12 cellular contexts compared by ENCODE assay signal in the genomic region with DNA sequence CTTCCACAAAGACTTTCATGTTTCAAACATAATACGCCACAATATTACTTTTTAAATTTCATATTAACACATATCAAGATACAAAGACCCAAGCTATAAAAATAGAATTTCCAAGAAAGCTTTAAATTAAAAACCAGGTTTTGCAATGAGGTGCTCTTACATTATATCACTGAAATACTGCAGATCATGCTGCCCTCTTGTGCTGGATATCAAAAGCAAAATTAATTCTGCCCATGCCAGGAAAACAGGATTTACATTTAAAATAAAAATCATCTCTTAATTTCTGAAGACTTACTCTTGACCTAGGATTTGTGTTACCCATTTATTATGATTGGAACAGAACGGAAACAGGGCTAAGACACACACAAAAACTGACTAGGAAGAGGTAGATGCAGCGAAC.
DNase-seq lines count a peak whose midpoint lies in the region; ATAC-seq and TF ChIP-seq lines count a peak whose summit lies in the region.
"Had no signal": no experiment of that assay in that cellular context is flagged by ENCODE, and none has a peak within 500 bp of the region (broad histone marks: within the 10 kb centered on the region; RNA-seq: fewer than 3 reads in every experiment).

No MANE protein-coding gene starts in this region.

- H3K4me1 Mint-ChIP-seq in activated CD4-positive, alpha-beta memory T cell treated with anti-CD3 and anti-CD28 coated beads, Interleukin-2, amount 10 ng/mL, durations not matched to agents 7 days and 5 days = peaks cover 7% of the 10 kb centered on the region
- H3K4me1 Mint-ChIP-seq: activated naive CD8-positive, alpha-beta T cell treated with anti-CD3 and anti-CD28 coated beads, Interleukin-2, amount 10 ng/mL, durations not matched to agents 7 days and 5 days had no signal

- POLR2A ChIA-PET in activated CD4-positive, alpha-beta memory T cell treated with anti-CD3 and anti-CD28 coated beads, Interleukin-2, amount 10 ng/mL, durations not matched to agents 7 days and 5 days (lab: Charles Lee) = no interaction called here

- H2AFZ ChIP-seq in osteoblast (ENCODE audit: low read length) = no peak overlapping the region

- no peaks in the 10 kb centered on the region for H3K36me3 ChIP-seq in osteoblast (ENCODE audit: insufficient read depth, low read length)
- H3K36me3 ChIP-seq: HAP-1, neutrophil had no signal

- no peak overlapping the region for H3K4me3 Mint-ChIP-seq in activated CD4-positive, alpha-beta memory T cell treated with anti-CD3 and anti-CD28 coated beads, Interleukin-2, amount 10 ng/mL, durations not matched to agents 7 days and 5 days
- H3K4me3 Mint-ChIP-seq: activated naive CD8-positive, alpha-beta T cell treated with anti-CD3 and anti-CD28 coated beads, Interleukin-2, amount 10 ng/mL, durations not matched to agents 7 days and 5 days had no signal

- no peak overlapping the region for H3K27ac Mint-ChIP-seq in activated CD4-positive, alpha-beta memory T cell treated with anti-CD3 and anti-CD28 coated beads, Interleukin-2, amount 10 ng/mL, durations not matched to agents 7 days and 5 days
- H3K27ac Mint-ChIP-seq: activated naive CD8-positive, alpha-beta T cell treated with anti-CD3 and anti-CD28 coated beads, Interleukin-2, amount 10 ng/mL, durations not matched to agents 7 days and 5 days had no signal

- ATAC-seq in GM18870 (IDR thresholded peaks at IDR 0.05; ENCODE audit: unreplicated experiment) = no peak
- ATAC-seq in HG03135 (IDR thresholded peaks at IDR 0.05; ENCODE audit: unreplicated experiment) = no peak

- CTCF ChIA-PET in activated CD4-positive, alpha-beta memory T cell treated with anti-CD3 and anti-CD28 coated beads, Interleukin-2, amount 10 ng/mL, durations not matched to agents 7 days and 5 days (lab: Charles Lee) = interaction anchor here (1.0 to 2.5 kb wide), 5 partner anchors 33 to 658 kb away, joined by 3 to 10 read pairs (median 4); no protein-coding TSS in a partner anchor

- no peak overlapping the region for H3K27ac ChIP-seq in osteoblast (ENCODE audit: low read depth, low read length)
- H3K27ac ChIP-seq: BLaER1, neutrophil had no signal

- no peaks in the 10 kb centered on the region for H3K36me3 Mint-ChIP-seq in activated CD4-positive, alpha-beta memory T cell treated with anti-CD3 and anti-CD28 coated beads, Interleukin-2, amount 10 ng/mL, durations not matched to agents 7 days and 5 days (ENCODE audit: low read depth)
- H3K36me3 Mint-ChIP-seq: activated naive CD8-positive, alpha-beta T cell treated with anti-CD3 and anti-CD28 coated beads, Interleukin-2, amount 10 ng/mL, durations not matched to agents 7 days and 5 days had no signal

- H3K4me1 ChIP-seq in osteoblast (ENCODE audit: insufficient read depth, low read length) = peaks cover 13% of the 10 kb centered on the region

- TF ChIP-seq CTCF in choroid plexus epithelial cell (conservative IDR thresholded peaks at IDR 0.05; ENCODE audit: low read depth, low read length) (peak; percentile 57), osteoblast (IDR thresholded peaks at IDR 0.05; ENCODE audit: extremely low read depth, low read depth, low read length) (peak; percentile 70)

- no peak overlapping the region for H3K4me2 ChIP-seq in osteoblast (ENCODE audit: insufficient read depth, low read length)
- H3K4me2 ChIP-seq: BLaER1 had no signal

- no peaks in the 10 kb centered on the region for H3K27me3 Mint-ChIP-seq in activated CD4-positive, alpha-beta memory T cell treated with anti-CD3 and anti-CD28 coated beads, Interleukin-2, amount 10 ng/mL, durations not matched to agents 7 days and 5 days
- H3K27me3 Mint-ChIP-seq: activated naive CD8-positive, alpha-beta T cell treated with anti-CD3 and anti-CD28 coated beads, Interleukin-2, amount 10 ng/mL, durations not matched to agents 7 days and 5 days had no signal

- no peaks in the 10 kb centered on the region for H3K9me3 ChIP-seq in osteoblast (ENCODE audit: low read depth, low read length)
- H3K9me3 ChIP-seq: BLaER1, HAP-1, neutrophil had no signal

- peak; percentile 20 for DNase-seq in NCI-H2029 treated with DMSO at 0.1 percent for 48 hours (lab: John Stamatoyannopoulos, UW)
- DNase-seq in NCI-H2029 (lab: John Stamatoyannopoulos, UW) = no peak
- DNase-seq in NCI-H345 (lab: John Stamatoyannopoulos, UW) = peak; percentile 50
- DNase-seq in choroid plexus epithelial cell (ENCODE audit: low read depth) = peak; percentile 73
- DNase-seq in osteoblast (ENCODE audit: insufficient read length, low spot score, missing footprints) = no peak
- DNase-seq in activated CD4-positive, alpha-beta memory T cell treated with anti-CD3 and anti-CD28 coated beads, Interleukin-2, amount 10 ng/mL, durations not matched to agents 7 days and 5 days = no peak
- DNase-seq: activated naive CD8-positive, alpha-beta T cell treated with anti-CD3 and anti-CD28 coated beads, Interleukin-2, amount 10 ng/mL, durations not matched to agents 7 days and 5 days had no signal

- no peaks in the 10 kb centered on the region for H4K20me1 ChIP-seq in osteoblast (ENCODE audit: insufficient read depth, low read length)
- H4K20me1 ChIP-seq: BLaER1 had no signal

- H3K79me2 ChIP-seq in osteoblast (ENCODE audit: insufficient read depth, low read length) = no peaks in the 10 kb centered on the region

- H3K9me3 Mint-ChIP-seq in activated CD4-positive, alpha-beta memory T cell treated with anti-CD3 and anti-CD28 coated beads, Interleukin-2, amount 10 ng/mL, durations not matched to agents 7 days and 5 days = no peaks in the 10 kb centered on the region
- H3K9me3 Mint-ChIP-seq: activated naive CD8-positive, alpha-beta T cell treated with anti-CD3 and anti-CD28 coated beads, Interleukin-2, amount 10 ng/mL, durations not matched to agents 7 days and 5 days had no signal

- no peak overlapping the region for H3K4me3 ChIP-seq in choroid plexus epithelial cell (ENCODE audit: low read depth, low read length)
- no peak overlapping the region for H3K4me3 ChIP-seq in osteoblast (ENCODE audit: insufficient read depth, low read length)
- H3K4me3 ChIP-seq: BLaER1, HAP-1 had no signal

- no peaks in the 10 kb centered on the region for H3K27me3 ChIP-seq in osteoblast (ENCODE audit: insufficient read depth, low read length)
- H3K27me3 ChIP-seq: BLaER1, neutrophil had no signal

Comparison
In these comparisons a context has a peak if more than half of its experiments do, and no peak if none do; other contexts are left out.
1. DNase-seq: peak in NCI-H2029 treated with DMSO at 0.1 percent for 48 hours (single experiment), NCI-H345 (single experiment) and choroid plexus epithelial cell (single experiment); none in NCI-H2029 (single experiment), osteoblast (single experiment) and activated CD4-positive, alpha-beta memory T cell treated with anti-CD3 and anti-CD28 coated beads, Interleukin-2, amount 10 ng/mL, durations not matched to agents 7 days and 5 days (single experiment).